Comparison of ENCODE assay signal across 2 cellular contexts in genomic region chr6:113871975-113872374, GRCh38.
TF ChIP-seq lines count a peak whose summit lies in the region.

No MANE protein-coding gene starts in this region.

TF ChIP-seq in A549, 52 proteins besides CTCF, POLR2A, EP300 and RAD21:
- TF ChIP-seq CHD4 (IDR thresholded peaks at IDR 0.05; ENCODE audit: borderline replicate concordance), result no peak
- TF ChIP-seq HOXB5 (CRISPR knock-in tag; IDR thresholded peaks at IDR 0.05), result no peak
- no peak for TF ChIP-seq CEBPB (IDR thresholded peaks at IDR 0.05)
- no peak for TF ChIP-seq ZSCAN20 (CRISPR knock-in tag; IDR thresholded peaks at IDR 0.05)
- TF ChIP-seq POLR2AphosphoS2 (conservative IDR thresholded peaks at IDR 0.05; ENCODE audit: low read length), result no peak
- no peak for TF ChIP-seq FOSB (CRISPR knock-in tag; IDR thresholded peaks at IDR 0.05)
- TF ChIP-seq HOXB13 (CRISPR knock-in tag; IDR thresholded peaks at IDR 0.05; ENCODE audit: low read depth), result no peak
- TF ChIP-seq FOSL2 (IDR thresholded peaks at IDR 0.05), result no peak
- TF ChIP-seq FOSL2 (CRISPR knock-in tag; IDR thresholded peaks at IDR 0.05), result no peak
- no peak for TF ChIP-seq RFX5 (IDR thresholded peaks at IDR 0.05)
- TF ChIP-seq ZC3H11A (IDR thresholded peaks at IDR 0.05), result no peak
- no peak for TF ChIP-seq EHF (CRISPR knock-in tag; IDR thresholded peaks at IDR 0.05)
- TF ChIP-seq TFCP2L1 (CRISPR knock-in tag; IDR thresholded peaks at IDR 0.05), result no peak
- no peak for TF ChIP-seq REST (IDR thresholded peaks at IDR 0.05)
- no peak for TF ChIP-seq JUN (IDR thresholded peaks at IDR 0.05)
- TF ChIP-seq CHD2 (IDR thresholded peaks at IDR 0.05; ENCODE audit: low read length, partially characterized antibody), result no peak

TF ChIP-seq in IMR-90, 13 proteins besides CTCF, POLR2A, EP300 and RAD21:
- TF ChIP-seq CHD1 (IDR thresholded peaks at IDR 0.05; ENCODE audit: low read depth, low read length) (no peak), RCOR1 (IDR thresholded peaks at IDR 0.05; ENCODE audit: insufficient replicate concordance, low read length) (no peak), NFE2L2 (IDR thresholded peaks at IDR 0.05; ENCODE audit: low read depth, low read length) (no peak), SMC3 (IDR thresholded peaks at IDR 0.05; ENCODE audit: low read depth, low read length) (no peak)
TF ChIP-seq in IMR-90: peak in this region for 0.
